10 cellular contexts compared by ENCODE assay signal in genomic region chr17:58351182-58351581, GRCh38. TPM values are rescaled to one million over a fixed set of nuclear protein-coding genes. Genes with fewer than 3 reads are reported as not detected.
DNase-seq lines count a peak whose midpoint lies in the region; ATAC-seq and TF ChIP-seq lines count a peak whose summit lies in the region.
"Had no signal": no experiment of that assay in that cellular context is flagged by ENCODE, and none has a peak within 500 bp of the region (broad histone marks: within the 10 kb centered on the region; RNA-seq: fewer than 3 reads in every experiment).

No MANE protein-coding gene starts in this region.

- CTCF ChIA-PET in AG04450 (lab: Charles Lee): interaction anchor here (0.6 to 3.7 kb wide), 3 partner anchors 33 to 518 kb away, joined by 3 to 25 read pairs (median 8); no protein-coding TSS in a partner anchor

- peaks cover 56% of the 10 kb centered on the region for H3K79me2 ChIP-seq in KMS-11 (ENCODE audit: insufficient read depth, low read depth)

- TF ChIP-seq CTCF in AG04450 (IDR thresholded peaks at IDR 0.05; ENCODE audit: low read depth, low read length): no peak
- TF ChIP-seq CTCF in KMS-11 (conservative IDR thresholded peaks at IDR 0.05; ENCODE audit: low read depth, low read length): no peak
- no peak for TF ChIP-seq CTCF in choroid plexus epithelial cell (conservative IDR thresholded peaks at IDR 0.05; ENCODE audit: low read depth, low read length)

- H3K27me3 ChIP-seq in AG04450 (ENCODE audit: control insufficient read depth, insufficient read depth, low read length) (peaks cover 4% of the 10 kb centered on the region), KMS-11 (ENCODE audit: insufficient read depth, low read depth) (no peaks in the 10 kb centered on the region)

- H3K4me3 Mint-ChIP-seq in naive B cell: peak overlapping the region; percentile 95 to 100 (median 99)

- H3K9me3 Mint-ChIP-seq in naive B cell: no peaks in the 10 kb centered on the region

- peak overlapping the region; percentile 94 for H3K4me2 ChIP-seq in KMS-11

- no peak for ATAC-seq in naive B cell (ENCODE audit: low read depth in 2 of 2)
- ATAC-seq in left colon: no peak
- no peak for ATAC-seq in HG03442 (IDR thresholded peaks at IDR 0.05; ENCODE audit: unreplicated experiment)

- intact Hi-C loops in left colon (cut with DNase I, micrococcal nuclease): no loop called here

- no peaks in the 10 kb centered on the region for H4K20me1 ChIP-seq in KMS-11 (ENCODE audit: insufficient read depth)

- peak overlapping the region; percentile 67; the same call in 1 of the 2 replicates for H3K9ac ChIP-seq in KMS-11

- H3K4me3 ChIP-seq in AG04450 (ENCODE audit: low read depth, low read length): peak overlapping the region; percentile 98
- H3K4me3 ChIP-seq in KMS-11 (IDR thresholded peaks at IDR 0.05; ENCODE audit: insufficient read depth, low read depth, low read length): no peak overlapping the region
- H3K4me3 ChIP-seq in choroid plexus epithelial cell (ENCODE audit: low read depth, low read length): peak overlapping the region; percentile 100

- POLR2A ChIA-PET in AG04450 (lab: Yijun Ruan, JAX): interaction anchor here (1.5 to 3.4 kb wide), 4 partner anchors 13 to 38 kb away, joined by 3 to 68 read pairs (median 20); no protein-coding TSS in a partner anchor

- peaks cover 4% of the 10 kb centered on the region; the same call in 1 of the 2 replicates for H3K36me3 ChIP-seq in KMS-11 (ENCODE audit: insufficient read depth)

- H3K9me3 ChIP-seq in AG04450 (ENCODE audit: control insufficient read depth, insufficient read depth, low read length): no peaks in the 10 kb centered on the region

- H3K36me3 Mint-ChIP-seq in naive B cell: peaks cover 7 to 15% of the 10 kb centered on the region in 2 donors

- H2AFZ ChIP-seq in KMS-11 (ENCODE audit: low read depth): no peak overlapping the region

- H3K4me1 Mint-ChIP-seq in naive B cell: peaks cover 32 to 57% (median 40%) of the 10 kb centered on the region in 3 donors

- no peak for DNase-seq in AG04450 (ENCODE audit: low read depth, low spot score)
- DNase-seq in choroid plexus epithelial cell (ENCODE audit: low read depth): no peak
- DNase-seq in naive B cell: no peak
- DNase-seq in caudate nucleus (lab: John Stamatoyannopoulos, UW): no peak
- no peak for DNase-seq in left colon
- DNase-seq in NCI-H1105 treated with DMSO at 0.1 percent for 48 hours (lab: John Stamatoyannopoulos, UW): no peak
- DNase-seq: NCI-H146 had no signal

- H3K27ac Mint-ChIP-seq in naive B cell: peak overlapping the region in 5 of 6 donors; percentile 18 to 99 (median 97)

- H3K27ac ChIP-seq in AG04450 (ENCODE audit: low read depth, low read length): no peak overlapping the region
- H3K27ac ChIP-seq in KMS-11: peak overlapping the region; percentile 59; the same call in 1 of the 2 replicates
- no peak overlapping the region for H3K27ac ChIP-seq in caudate nucleus (ENCODE audit: low read depth, low read length)

- peaks cover 59% of the 10 kb centered on the region for H3K4me1 ChIP-seq in KMS-11 (ENCODE audit: low read depth, poor library complexity, severe bottlenecking)

- H3K27me3 Mint-ChIP-seq in naive B cell: no peaks in the 10 kb centered on the region

RNA-seq across cellular contexts. Expression of gene SUPT4H1, which starts 0.8 kb away (rescaled TPM):
- polyA plus RNA-seq in AG04450 (2011; rRNA removed) (178 and 191 TPM in 2 replicates), naive B cell (ENCODE audit: low read depth in 6 of 6) (100 to 1,000 TPM in 4 of 6 donors, 10 to 100 TPM in 2; 77.4 to 128 (median 110) TPM)
- 69.3 and 73.1 TPM in 2 replicates for polyA minus RNA-seq in AG04450 (2011; rRNA and poly(A)+ RNA removed)
- total RNA-seq in left colon: 10 to 100 TPM; 58.1 to 63.0 TPM

RNA-seq across cellular contexts. Expression of gene TSPOAP1, which starts 22.6 kb away (rescaled TPM):
- polyA plus RNA-seq in AG04450 (2011; rRNA removed) (1.5 and 1.7 TPM in 2 replicates), naive B cell (ENCODE audit: low read depth in 6 of 6) (under 1 TPM in 4 of 6 donors, not detected in 2; 0.03 to 0.58 (median 0.38) TPM)
- polyA minus RNA-seq in AG04450 (2011; rRNA and poly(A)+ RNA removed): 1.8 and 2.3 TPM in 2 replicates
- total RNA-seq in left colon: 1 to 10 TPM; 6.1 to 7.9 TPM
- total RNA-seq: dermis microvascular lymphatic vessel endothelial cell had no signal
